ENCODE assay signal across 29 cellular contexts in the genomic region with DNA sequence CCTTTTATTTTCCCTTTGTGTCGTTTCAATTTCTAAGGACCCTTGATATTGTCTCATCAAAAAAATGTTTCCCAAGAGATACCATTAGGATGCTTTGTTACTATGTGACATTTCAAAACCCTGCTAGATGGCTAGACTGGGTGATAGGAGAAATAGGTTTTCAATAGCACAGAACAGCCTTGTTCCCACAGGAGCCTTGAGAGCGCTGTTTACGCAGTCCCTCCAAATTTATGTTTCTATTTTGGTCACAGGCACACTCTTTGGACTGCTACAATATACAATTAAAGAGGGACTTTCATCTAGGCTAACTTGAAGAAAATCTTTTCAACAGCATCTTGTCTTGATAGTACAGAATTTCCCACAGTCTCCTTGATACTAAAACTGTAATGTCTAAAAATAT.
"Had no signal": no experiment of that assay in that cellular context is flagged by ENCODE, and none has a peak within 500 bp of the region (broad histone marks: within the 10 kb centered on the region; RNA-seq: fewer than 3 reads in every experiment).

No MANE protein-coding gene starts in this region.

- ATAC-seq: activated CD8-positive, alpha-beta memory T cell treated with anti-CD3 and anti-CD28 coated beads, Interleukin-2, amount 10 ng/mL, durations not matched to agents 7 days and 5 days; activated CD8-positive, alpha-beta T cell treated with anti-CD3 and anti-CD28 coated beads, Interleukin-2, amount 10 ng/mL, durations not matched to agents 7 days and 5 days; activated naive CD8-positive, alpha-beta T cell treated with anti-CD3 and anti-CD28 coated beads, Interleukin-2, amount 50 U/mL, for 24 hours; gastrocnemius medialis; left colon; lower lobe of right lung; natural killer cell; T-cell had no signal

- H3K27me3 ChIP-seq: breast epithelium, gastrocnemius medialis, neutrophil, ovary, suprapubic skin, tibial nerve had no signal

- DNase-seq: activated B cell treated with CpG ODN at 0.5 μM for 24 hours; activated CD4-positive, alpha-beta T cell treated with anti-CD3 and anti-CD28 coated beads, Interleukin-2, amount 50 U/mL, for 1 hour; activated CD8-positive, alpha-beta memory T cell treated with anti-CD3 and anti-CD28 coated beads, Interleukin-2, amount 10 ng/mL, durations not matched to agents 7 days and 5 days; activated CD8-positive, alpha-beta T cell treated with anti-CD3 and anti-CD28 coated beads, Interleukin-2, amount 10 ng/mL, durations not matched to agents 7 days and 5 days; activated naive CD8-positive, alpha-beta T cell treated with anti-CD3 and anti-CD28 coated beads, Interleukin-2, amount 50 U/mL, for 24 hours; activated T-cell treated with anti-CD3 and anti-CD28 coated beads, Interleukin-2, amount 50 U/mL, for 48 hours; amygdala; dermis blood vessel endothelial cell; effector CD4-positive, alpha-beta T cell; gastrocnemius medialis; hippocampal formation; kidney; left colon; lower lobe of right lung; mesendoderm; natural killer cell; ovary; stimulated activated CD4-positive, alpha-beta T cell treated with anti-CD3 and anti-CD28 coated beads, Interleukin-15, amount 100 ng/mL, for 24 hours; stimulated activated CD4-positive, alpha-beta T cell treated with anti-CD3 and anti-CD28 coated beads, Interleukin-2, amount 100 ng/mL, for 24 hours; stimulated activated naive CD4-positive, alpha-beta T cell; T-cell had no signal

- H3K27ac ChIP-seq: breast epithelium, gastrocnemius medialis, lower lobe of right lung, neutrophil, ovary, suprapubic skin, tibial nerve had no signal

- H3K27ac Mint-ChIP-seq: activated B cell treated with CpG ODN at 0.5 μM for 24 hours; activated CD8-positive, alpha-beta memory T cell treated with anti-CD3 and anti-CD28 coated beads, Interleukin-2, amount 10 ng/mL, durations not matched to agents 7 days and 5 days; activated CD8-positive, alpha-beta T cell treated with anti-CD3 and anti-CD28 coated beads, Interleukin-2, amount 10 ng/mL, durations not matched to agents 7 days and 5 days; activated naive CD4-positive, alpha-beta T cell treated with anti-CD3 and anti-CD28 coated beads, Interleukin-2, amount 50 U/mL, for 24 hours; activated naive CD8-positive, alpha-beta T cell treated with anti-CD3 and anti-CD28 coated beads, Interleukin-2, amount 50 U/mL, for 24 hours; activated T-helper 2 cell treated with anti-CD3 and anti-CD28 coated beads, Interferon-gamma antibody, Interleukin-2, Interleukin-4, amounts not matched to agents 10 μg/mL and 5 μg/mL and 100 μg/mL, durations not matched to agents 14 hours and 24 hours and 36 hours; natural killer cell; progenitor cell of endocrine pancreas; T-cell had no signal

- H3K9me3 Mint-ChIP-seq: activated B cell treated with CpG ODN at 0.5 μM for 24 hours; activated naive CD4-positive, alpha-beta T cell treated with anti-CD3 and anti-CD28 coated beads, Interleukin-2, amount 50 U/mL, for 24 hours; activated naive CD8-positive, alpha-beta T cell treated with anti-CD3 and anti-CD28 coated beads, Interleukin-2, amount 50 U/mL, for 24 hours; activated T-helper 2 cell treated with anti-CD3 and anti-CD28 coated beads, Interferon-gamma antibody, Interleukin-2, Interleukin-4, amounts not matched to agents 10 μg/mL and 5 μg/mL and 100 μg/mL, durations not matched to agents 14 hours and 24 hours and 36 hours; central memory CD8-positive, alpha-beta T cell; natural killer cell; T-cell had no signal

- H3K4me3 ChIP-seq: breast epithelium, gastrocnemius medialis, lower lobe of right lung, ovary, suprapubic skin, tibial nerve had no signal

- H3K36me3 ChIP-seq: breast epithelium, gastrocnemius medialis, lower lobe of right lung, neutrophil, ovary, suprapubic skin, tibial nerve had no signal

- H3K4me1 Mint-ChIP-seq: activated B cell treated with CpG ODN at 0.5 μM for 24 hours; activated CD8-positive, alpha-beta memory T cell treated with anti-CD3 and anti-CD28 coated beads, Interleukin-2, amount 10 ng/mL, durations not matched to agents 7 days and 5 days; activated naive CD4-positive, alpha-beta T cell treated with anti-CD3 and anti-CD28 coated beads, Interleukin-2, amount 50 U/mL, for 24 hours; activated naive CD8-positive, alpha-beta T cell treated with anti-CD3 and anti-CD28 coated beads, Interleukin-2, amount 50 U/mL, for 24 hours; central memory CD8-positive, alpha-beta T cell; natural killer cell; T-cell had no signal

- H3K36me3 Mint-ChIP-seq: natural killer cell had no signal

- H3K4me3 Mint-ChIP-seq: activated B cell treated with CpG ODN at 0.5 μM for 24 hours; activated CD8-positive, alpha-beta memory T cell treated with anti-CD3 and anti-CD28 coated beads, Interleukin-2, amount 10 ng/mL, durations not matched to agents 7 days and 5 days; activated CD8-positive, alpha-beta T cell treated with anti-CD3 and anti-CD28 coated beads, Interleukin-2, amount 10 ng/mL, durations not matched to agents 7 days and 5 days; activated naive CD4-positive, alpha-beta T cell treated with anti-CD3 and anti-CD28 coated beads, Interleukin-2, amount 50 U/mL, for 24 hours; activated naive CD8-positive, alpha-beta T cell treated with anti-CD3 and anti-CD28 coated beads, Interleukin-2, amount 50 U/mL, for 24 hours; central memory CD8-positive, alpha-beta T cell; natural killer cell; T-cell had no signal

- H3K4me1 ChIP-seq: breast epithelium, gastrocnemius medialis, lower lobe of right lung, suprapubic skin, tibial nerve had no signal

- H3K9me3 ChIP-seq: breast epithelium, gastrocnemius medialis, lower lobe of right lung, neutrophil, ovary, suprapubic skin, tibial nerve had no signal

- H3K27me3 Mint-ChIP-seq: activated B cell treated with CpG ODN at 0.5 μM for 24 hours; activated CD8-positive, alpha-beta memory T cell treated with anti-CD3 and anti-CD28 coated beads, Interleukin-2, amount 10 ng/mL, durations not matched to agents 7 days and 5 days; activated naive CD4-positive, alpha-beta T cell treated with anti-CD3 and anti-CD28 coated beads, Interleukin-2, amount 50 U/mL, for 24 hours; activated naive CD8-positive, alpha-beta T cell treated with anti-CD3 and anti-CD28 coated beads, Interleukin-2, amount 50 U/mL, for 24 hours; central memory CD8-positive, alpha-beta T cell; progenitor cell of endocrine pancreas; T-cell had no signal
